ENCODE assay signal across 21 cellular contexts in the genomic region with DNA sequence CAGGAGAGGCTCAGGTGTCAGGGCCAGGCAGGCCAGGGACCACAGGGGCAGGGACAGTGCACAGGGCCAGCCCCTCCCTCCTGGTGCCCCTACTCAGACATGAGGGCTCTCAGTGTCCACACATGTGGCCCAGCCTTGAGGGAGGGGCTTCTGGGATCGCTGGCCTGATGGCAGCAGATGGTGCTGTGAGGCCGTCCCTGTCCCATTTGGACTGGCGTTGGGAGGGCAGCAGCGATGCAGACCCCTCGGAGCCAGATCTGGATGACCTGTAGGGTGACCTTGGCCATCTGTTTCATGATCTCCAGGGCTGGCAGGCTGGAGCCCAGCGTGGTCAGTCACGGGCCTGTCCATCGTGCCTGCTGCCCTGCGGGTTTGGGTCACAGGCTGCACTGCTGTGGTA.
"Had no signal": no experiment of that assay in that cellular context is flagged by ENCODE, and none has a peak within 500 bp of the region (broad histone marks: within the 10 kb centered on the region; RNA-seq: fewer than 3 reads in every experiment).

No MANE protein-coding gene starts in this region.

- H3K27me3 Mint-ChIP-seq: stimulated activated memory B cell treated with anti-CD40 and anti-IgM and Interleukin-4, amounts not matched to agents 10 μg/mL and 1 μg/mL and 100 μg/mL, for 72 hours; stimulated activated naive CD8-positive, alpha-beta T cell treated with anti-CD3 and anti-CD28 coated beads, Interleukin-15, Interleukin-2, amounts not matched to agents 100 ng/mL and 50 ng/mL, for 24 hours had no signal

- H3K4me3 ChIP-seq: esophagus squamous epithelium, heart right ventricle, lower lobe of right lung, prostate gland, sigmoid colon, suprapubic skin, vagina had no signal

- H3K27me3 ChIP-seq: sigmoid colon, suprapubic skin, vagina had no signal

- H3K27ac Mint-ChIP-seq: effector memory CD8-positive, alpha-beta T cell; natural killer cell treated with Interleukin-12 subunit alpha and Interleukin-12 subunit beta and Interleukin-15 and Interleukin-18, amount 100 ng/mL, for 72 hours; stimulated activated memory B cell treated with anti-CD40 and anti-IgM and Interleukin-4, amounts not matched to agents 10 μg/mL and 1 μg/mL and 100 μg/mL, for 72 hours; stimulated activated naive CD8-positive, alpha-beta T cell treated with anti-CD3 and anti-CD28 coated beads, Interleukin-15, Interleukin-2, amounts not matched to agents 100 ng/mL and 50 ng/mL, for 24 hours had no signal

- H3K9me3 Mint-ChIP-seq: effector memory CD8-positive, alpha-beta T cell; natural killer cell treated with Interleukin-12 subunit alpha and Interleukin-12 subunit beta and Interleukin-15 and Interleukin-18, amount 100 ng/mL, for 72 hours; neural crest cell; stimulated activated memory B cell treated with anti-CD40 and anti-IgM and Interleukin-4, amounts not matched to agents 10 μg/mL and 1 μg/mL and 100 μg/mL, for 72 hours; stimulated activated naive CD8-positive, alpha-beta T cell treated with anti-CD3 and anti-CD28 coated beads, Interleukin-15, Interleukin-2, amounts not matched to agents 100 ng/mL and 50 ng/mL, for 24 hours had no signal

- H3K36me3 ChIP-seq: esophagus squamous epithelium, heart right ventricle, lower lobe of right lung, prostate gland, sigmoid colon, suprapubic skin, vagina had no signal

- H3K4me3 Mint-ChIP-seq: effector memory CD8-positive, alpha-beta T cell; natural killer cell treated with Interleukin-12 subunit alpha and Interleukin-12 subunit beta and Interleukin-15 and Interleukin-18, amount 100 ng/mL, for 72 hours; neural crest cell; stimulated activated naive CD8-positive, alpha-beta T cell treated with anti-CD3 and anti-CD28 coated beads, Interleukin-15, Interleukin-2, amounts not matched to agents 100 ng/mL and 50 ng/mL, for 24 hours had no signal

- DNase-seq: cortex of kidney; effector memory CD8-positive, alpha-beta T cell; erythroblast; esophagus squamous epithelium; foreskin melanocyte; glutamatergic neuron; hippocampal formation; left ventricle myocardium superior; lower lobe of right lung; sigmoid colon; stimulated activated CD4-positive, alpha-beta T cell treated with anti-CD3 and anti-CD28 coated beads, Interleukin-4, amount 100 ng/mL, for 4 hours; trophoblast cell had no signal

- H3K4me1 ChIP-seq: esophagus squamous epithelium, heart right ventricle, lower lobe of right lung, prostate gland, sigmoid colon, suprapubic skin, vagina had no signal

- H3K27ac ChIP-seq: esophagus squamous epithelium, heart right ventricle, lower lobe of right lung, prostate gland, sigmoid colon, suprapubic skin, vagina had no signal

- H3K36me3 Mint-ChIP-seq: natural killer cell treated with Interleukin-12 subunit alpha and Interleukin-12 subunit beta and Interleukin-15 and Interleukin-18, amount 100 ng/mL, for 72 hours had no signal

- H3K4me1 Mint-ChIP-seq: neural crest cell had no signal

- H3K9me3 ChIP-seq: esophagus squamous epithelium, lower lobe of right lung, prostate gland, sigmoid colon, suprapubic skin, vagina had no signal

- ATAC-seq: effector memory CD8-positive, alpha-beta T cell; heart right ventricle; left ventricle myocardium superior; lower lobe of right lung; right cardiac atrium; stimulated activated memory B cell treated with anti-CD40 and anti-IgM and Interleukin-4, amounts not matched to agents 10 μg/mL and 1 μg/mL and 100 μg/mL, for 72 hours had no signal
